In the genomic region with DNA sequence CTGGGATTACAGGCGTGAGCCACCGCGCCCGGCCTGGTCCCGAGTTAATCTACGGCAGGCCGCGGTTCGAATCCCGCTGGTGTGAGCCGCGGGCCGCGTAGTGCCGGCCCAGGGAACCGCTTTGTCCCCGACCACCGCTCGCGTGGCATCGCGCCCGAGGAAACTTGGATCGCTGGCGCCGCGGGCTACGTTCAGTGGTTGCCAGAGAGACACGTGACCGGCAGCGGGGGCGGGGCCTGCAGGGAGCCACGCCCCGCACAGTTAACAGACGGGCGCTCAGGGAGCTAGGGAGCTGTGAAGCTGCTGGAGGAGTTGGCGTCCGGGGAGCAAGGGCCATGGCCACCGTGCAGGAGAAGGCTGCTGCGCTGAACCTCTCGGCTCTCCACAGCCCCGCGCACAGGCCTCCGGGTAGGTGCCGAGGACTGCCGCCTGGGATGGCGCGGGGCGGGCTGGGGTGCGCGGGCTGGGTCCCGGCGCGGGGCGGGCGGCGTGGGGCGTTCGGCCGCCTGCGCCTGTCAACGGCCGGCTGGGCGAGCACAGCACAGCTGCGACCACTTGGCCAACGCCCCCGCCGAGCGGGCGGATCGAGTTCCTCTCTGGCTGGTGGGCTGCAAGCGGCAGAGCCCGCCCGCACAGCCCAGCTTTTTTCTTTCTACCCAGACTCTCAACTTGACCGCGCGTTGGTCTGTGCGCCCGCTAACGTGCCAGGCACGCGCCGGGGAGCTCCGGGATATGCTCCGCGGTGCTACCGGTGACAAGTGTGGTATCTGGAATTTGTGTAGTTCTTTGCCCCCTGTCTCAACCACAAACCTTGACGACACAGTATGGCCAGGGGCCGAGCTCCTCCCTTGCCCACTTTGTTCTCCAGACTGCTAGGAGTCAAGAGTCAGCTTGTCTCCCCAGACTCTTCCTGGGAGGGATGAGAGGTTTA, we compare ENCODE assay signal across 1 cellular context.
TF ChIP-seq lines count a peak whose summit lies in the region.

TSS of gene DEPDC7 (plus strand) at position 258 of the 931 bp plus-strand sequence. CDS start at position 336, 78 bp downstream.

TF ChIP-seq in HepG2, 621 proteins besides CTCF, POLR2A, EP300 and RAD21 (continued from another document and continues in another):
- TF ChIP-seq, protein P1, sequence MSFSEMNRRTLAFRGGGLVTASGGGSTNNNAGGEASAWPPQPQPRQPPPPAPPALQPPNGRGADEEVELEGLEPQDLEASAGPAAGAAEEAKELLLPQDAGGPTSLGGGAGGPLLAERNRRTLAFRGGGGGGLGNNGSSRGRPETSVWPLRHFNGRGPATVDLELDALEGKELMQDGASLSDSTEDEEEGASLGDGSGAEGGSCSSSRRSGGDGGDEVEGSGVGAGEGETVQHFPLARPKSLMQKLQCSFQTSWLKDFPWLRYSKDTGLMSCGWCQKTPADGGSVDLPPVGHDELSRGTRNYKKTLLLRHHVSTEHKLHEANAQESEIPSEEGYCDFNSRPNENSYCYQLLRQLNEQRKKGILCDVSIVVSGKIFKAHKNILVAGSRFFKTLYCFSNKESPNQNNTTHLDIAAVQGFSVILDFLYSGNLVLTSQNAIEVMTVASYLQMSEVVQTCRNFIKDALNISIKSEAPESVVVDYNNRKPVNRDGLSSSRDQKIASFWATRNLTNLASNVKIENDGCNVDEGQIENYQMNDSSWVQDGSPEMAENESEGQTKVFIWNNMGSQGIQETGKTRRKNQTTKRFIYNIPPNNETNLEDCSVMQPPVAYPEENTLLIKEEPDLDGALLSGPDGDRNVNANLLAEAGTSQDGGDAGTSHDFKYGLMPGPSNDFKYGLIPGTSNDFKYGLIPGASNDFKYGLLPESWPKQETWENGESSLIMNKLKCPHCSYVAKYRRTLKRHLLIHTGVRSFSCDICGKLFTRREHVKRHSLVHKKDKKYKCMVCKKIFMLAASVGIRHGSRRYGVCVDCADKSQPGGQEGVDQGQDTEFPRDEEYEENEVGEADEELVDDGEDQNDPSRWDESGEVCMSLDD (CRISPR knock-in tag; IDR thresholded peaks at IDR 0.05; ENCODE audit: borderline replicate concordance), result peak; percentile 50; the same call in 1 of the 2 replicates
- TF ChIP-seq, protein P2, sequence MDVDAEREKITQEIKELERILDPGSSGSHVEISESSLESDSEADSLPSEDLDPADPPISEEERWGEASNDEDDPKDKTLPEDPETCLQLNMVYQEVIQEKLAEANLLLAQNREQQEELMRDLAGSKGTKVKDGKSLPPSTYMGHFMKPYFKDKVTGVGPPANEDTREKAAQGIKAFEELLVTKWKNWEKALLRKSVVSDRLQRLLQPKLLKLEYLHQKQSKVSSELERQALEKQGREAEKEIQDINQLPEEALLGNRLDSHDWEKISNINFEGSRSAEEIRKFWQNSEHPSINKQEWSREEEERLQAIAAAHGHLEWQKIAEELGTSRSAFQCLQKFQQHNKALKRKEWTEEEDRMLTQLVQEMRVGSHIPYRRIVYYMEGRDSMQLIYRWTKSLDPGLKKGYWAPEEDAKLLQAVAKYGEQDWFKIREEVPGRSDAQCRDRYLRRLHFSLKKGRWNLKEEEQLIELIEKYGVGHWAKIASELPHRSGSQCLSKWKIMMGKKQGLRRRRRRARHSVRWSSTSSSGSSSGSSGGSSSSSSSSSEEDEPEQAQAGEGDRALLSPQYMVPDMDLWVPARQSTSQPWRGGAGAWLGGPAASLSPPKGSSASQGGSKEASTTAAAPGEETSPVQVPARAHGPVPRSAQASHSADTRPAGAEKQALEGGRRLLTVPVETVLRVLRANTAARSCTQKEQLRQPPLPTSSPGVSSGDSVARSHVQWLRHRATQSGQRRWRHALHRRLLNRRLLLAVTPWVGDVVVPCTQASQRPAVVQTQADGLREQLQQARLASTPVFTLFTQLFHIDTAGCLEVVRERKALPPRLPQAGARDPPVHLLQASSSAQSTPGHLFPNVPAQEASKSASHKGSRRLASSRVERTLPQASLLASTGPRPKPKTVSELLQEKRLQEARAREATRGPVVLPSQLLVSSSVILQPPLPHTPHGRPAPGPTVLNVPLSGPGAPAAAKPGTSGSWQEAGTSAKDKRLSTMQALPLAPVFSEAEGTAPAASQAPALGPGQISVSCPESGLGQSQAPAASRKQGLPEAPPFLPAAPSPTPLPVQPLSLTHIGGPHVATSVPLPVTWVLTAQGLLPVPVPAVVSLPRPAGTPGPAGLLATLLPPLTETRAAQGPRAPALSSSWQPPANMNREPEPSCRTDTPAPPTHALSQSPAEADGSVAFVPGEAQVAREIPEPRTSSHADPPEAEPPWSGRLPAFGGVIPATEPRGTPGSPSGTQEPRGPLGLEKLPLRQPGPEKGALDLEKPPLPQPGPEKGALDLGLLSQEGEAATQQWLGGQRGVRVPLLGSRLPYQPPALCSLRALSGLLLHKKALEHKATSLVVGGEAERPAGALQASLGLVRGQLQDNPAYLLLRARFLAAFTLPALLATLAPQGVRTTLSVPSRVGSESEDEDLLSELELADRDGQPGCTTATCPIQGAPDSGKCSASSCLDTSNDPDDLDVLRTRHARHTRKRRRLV (CRISPR knock-in tag; IDR thresholded peaks at IDR 0.05), result 0 out of 2 replicates have a peak, but pooled peaks have one; percentile 63
- TF ChIP-seq ZNF782 (CRISPR knock-in tag; IDR thresholded peaks at IDR 0.05; ENCODE audit: borderline replicate concordance), result peak; percentile 52; the same call in 1 of the 2 replicates
- peak; percentile 93 for TF ChIP-seq ZNF546 (CRISPR knock-in tag; conservative IDR thresholded peaks at IDR 0.05)
- peak; percentile 59 to 85; a peak in 2 of 4 replicates for TF ChIP-seq HMGXB4 (CRISPR knock-in tag; IDR thresholded peaks at IDR 0.05; ENCODE audit: borderline replicate concordance in 1 of 2, low read depth in 1 of 2)
- peak; percentile 63; the same call in 1 of the 2 replicates for TF ChIP-seq SNAI1 (CRISPR knock-in tag; IDR thresholded peaks at IDR 0.05; ENCODE audit: borderline replicate concordance)
- TF ChIP-seq, protein P3, sequence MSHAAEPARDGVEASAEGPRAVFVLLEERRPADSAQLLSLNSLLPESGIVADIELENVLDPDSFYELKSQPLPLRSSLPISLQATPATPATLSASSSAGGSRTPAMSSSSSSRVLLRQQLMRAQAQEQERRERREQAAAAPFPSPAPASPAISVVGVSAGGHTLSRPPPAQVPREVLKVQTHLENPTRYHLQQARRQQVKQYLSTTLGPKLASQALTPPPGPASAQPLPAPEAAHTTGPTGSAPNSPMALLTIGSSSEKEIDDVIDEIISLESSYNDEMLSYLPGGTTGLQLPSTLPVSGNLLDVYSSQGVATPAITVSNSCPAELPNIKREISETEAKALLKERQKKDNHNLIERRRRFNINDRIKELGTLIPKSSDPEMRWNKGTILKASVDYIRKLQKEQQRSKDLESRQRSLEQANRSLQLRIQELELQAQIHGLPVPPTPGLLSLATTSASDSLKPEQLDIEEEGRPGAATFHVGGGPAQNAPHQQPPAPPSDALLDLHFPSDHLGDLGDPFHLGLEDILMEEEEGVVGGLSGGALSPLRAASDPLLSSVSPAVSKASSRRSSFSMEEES (CRISPR knock-in tag; IDR thresholded peaks at IDR 0.05), result peak; percentile 81
- peak; percentile 60; the same call in 1 of the 2 replicates for TF ChIP-seq FLYWCH1 (CRISPR knock-in tag; IDR thresholded peaks at IDR 0.05)
- peak; percentile 81; the same call in 1 of the 2 replicates for TF ChIP-seq ZIK1 (CRISPR knock-in tag; IDR thresholded peaks at IDR 0.05; ENCODE audit: borderline replicate concordance, low read depth)
- peak; percentile 75 for TF ChIP-seq MTERF4 (CRISPR knock-in tag; IDR thresholded peaks at IDR 0.05)
- TF ChIP-seq TBP (CRISPR knock-in tag; IDR thresholded peaks at IDR 0.05), result 0 out of 2 replicates have a peak, but pooled peaks have one; percentile 57
- TF ChIP-seq ZSCAN20 (CRISPR knock-in tag; IDR thresholded peaks at IDR 0.05; ENCODE audit: borderline replicate concordance), result 0 out of 2 replicates have a peak, but pooled peaks have one; percentile 69
- TF ChIP-seq SMAD9 (CRISPR knock-in tag; IDR thresholded peaks at IDR 0.05), result 0 out of 2 replicates have a peak, but pooled peaks have one; percentile 68
- no peak; the same call in 1 of the 2 replicates for TF ChIP-seq RARA (CRISPR knock-in tag; IDR thresholded peaks at IDR 0.05)
- TF ChIP-seq RXRB (CRISPR knock-in tag; IDR thresholded peaks at IDR 0.05; ENCODE audit: borderline replicate concordance), result peak; percentile 60; the same call in 1 of the 2 replicates
- TF ChIP-seq RFXANK (CRISPR knock-in tag; IDR thresholded peaks at IDR 0.05), result no peak
- peak; percentile 91 for TF ChIP-seq DR1 (CRISPR knock-in tag; IDR thresholded peaks at IDR 0.05)
- peak; percentile 94 for TF ChIP-seq TAF1 (CRISPR knock-in tag; IDR thresholded peaks at IDR 0.05)
- TF ChIP-seq KLF13 (CRISPR knock-in tag; IDR thresholded peaks at IDR 0.05), result no peak
- TF ChIP-seq, protein P4, sequence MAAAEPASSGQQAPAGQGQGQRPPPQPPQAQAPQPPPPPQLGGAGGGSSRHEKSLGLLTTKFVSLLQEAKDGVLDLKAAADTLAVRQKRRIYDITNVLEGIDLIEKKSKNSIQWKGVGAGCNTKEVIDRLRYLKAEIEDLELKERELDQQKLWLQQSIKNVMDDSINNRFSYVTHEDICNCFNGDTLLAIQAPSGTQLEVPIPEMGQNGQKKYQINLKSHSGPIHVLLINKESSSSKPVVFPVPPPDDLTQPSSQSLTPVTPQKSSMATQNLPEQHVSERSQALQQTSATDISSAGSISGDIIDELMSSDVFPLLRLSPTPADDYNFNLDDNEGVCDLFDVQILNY (CRISPR knock-in tag; conservative IDR thresholded peaks at IDR 0.05), result 0 out of 2 replicates have a peak, but pooled peaks have one; percentile 58
- TF ChIP-seq AGO2 (optimal IDR thresholded peaks at IDR 0.05; ENCODE audit: low read depth, low read length), result peak; percentile 45
- peak; percentile 75 for TF ChIP-seq GABPB1 (CRISPR knock-in tag; IDR thresholded peaks at IDR 0.05)
- TF ChIP-seq NFKBIZ (CRISPR knock-in tag; IDR thresholded peaks at IDR 0.05), result peak; percentile 68
- TF ChIP-seq, protein P5, sequence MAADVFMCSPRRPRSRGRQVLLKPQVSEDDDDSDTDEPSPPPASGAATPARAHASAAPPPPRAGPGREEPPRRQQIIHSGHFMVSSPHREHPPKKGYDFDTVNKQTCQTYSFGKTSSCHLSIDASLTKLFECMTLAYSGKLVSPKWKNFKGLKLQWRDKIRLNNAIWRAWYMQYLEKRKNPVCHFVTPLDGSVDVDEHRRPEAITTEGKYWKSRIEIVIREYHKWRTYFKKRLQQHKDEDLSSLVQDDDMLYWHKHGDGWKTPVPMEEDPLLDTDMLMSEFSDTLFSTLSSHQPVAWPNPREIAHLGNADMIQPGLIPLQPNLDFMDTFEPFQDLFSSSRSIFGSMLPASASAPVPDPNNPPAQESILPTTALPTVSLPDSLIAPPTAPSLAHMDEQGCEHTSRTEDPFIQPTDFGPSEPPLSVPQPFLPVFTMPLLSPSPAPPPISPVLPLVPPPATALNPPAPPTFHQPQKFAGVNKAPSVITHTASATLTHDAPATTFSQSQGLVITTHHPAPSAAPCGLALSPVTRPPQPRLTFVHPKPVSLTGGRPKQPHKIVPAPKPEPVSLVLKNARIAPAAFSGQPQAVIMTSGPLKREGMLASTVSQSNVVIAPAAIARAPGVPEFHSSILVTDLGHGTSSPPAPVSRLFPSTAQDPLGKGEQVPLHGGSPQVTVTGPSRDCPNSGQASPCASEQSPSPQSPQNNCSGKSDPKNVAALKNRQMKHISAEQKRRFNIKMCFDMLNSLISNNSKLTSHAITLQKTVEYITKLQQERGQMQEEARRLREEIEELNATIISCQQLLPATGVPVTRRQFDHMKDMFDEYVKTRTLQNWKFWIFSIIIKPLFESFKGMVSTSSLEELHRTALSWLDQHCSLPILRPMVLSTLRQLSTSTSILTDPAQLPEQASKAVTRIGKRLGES (CRISPR knock-in tag; IDR thresholded peaks at IDR 0.05; ENCODE audit: borderline replicate concordance), result no peak
- TF ChIP-seq SOX6 (IDR thresholded peaks at IDR 0.05), result no peak
- peak; percentile 42; the same call in 1 of the 2 replicates for TF ChIP-seq SOX6 (CRISPR knock-in tag; IDR thresholded peaks at IDR 0.05)
- TF ChIP-seq SMAD1 (CRISPR knock-in tag; IDR thresholded peaks at IDR 0.05; ENCODE audit: borderline replicate concordance, low read depth), result 0 out of 2 replicates have a peak, but pooled peaks have one; percentile 27
- peak; percentile 77 for TF ChIP-seq UBTF (CRISPR knock-in tag; IDR thresholded peaks at IDR 0.05)
- no peak for TF ChIP-seq STAT5B (CRISPR knock-in tag; IDR thresholded peaks at IDR 0.05)
- TF ChIP-seq, protein P6, sequence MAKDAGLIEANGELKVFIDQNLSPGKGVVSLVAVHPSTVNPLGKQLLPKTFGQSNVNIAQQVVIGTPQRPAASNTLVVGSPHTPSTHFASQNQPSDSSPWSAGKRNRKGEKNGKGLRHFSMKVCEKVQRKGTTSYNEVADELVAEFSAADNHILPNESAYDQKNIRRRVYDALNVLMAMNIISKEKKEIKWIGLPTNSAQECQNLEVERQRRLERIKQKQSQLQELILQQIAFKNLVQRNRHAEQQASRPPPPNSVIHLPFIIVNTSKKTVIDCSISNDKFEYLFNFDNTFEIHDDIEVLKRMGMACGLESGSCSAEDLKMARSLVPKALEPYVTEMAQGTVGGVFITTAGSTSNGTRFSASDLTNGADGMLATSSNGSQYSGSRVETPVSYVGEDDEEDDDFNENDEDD (CRISPR knock-in tag; IDR thresholded peaks at IDR 0.05; ENCODE audit: borderline replicate concordance), result peak; percentile 85
